Comparison of ENCODE assay signal across 1 cellular context in the genomic region with DNA sequence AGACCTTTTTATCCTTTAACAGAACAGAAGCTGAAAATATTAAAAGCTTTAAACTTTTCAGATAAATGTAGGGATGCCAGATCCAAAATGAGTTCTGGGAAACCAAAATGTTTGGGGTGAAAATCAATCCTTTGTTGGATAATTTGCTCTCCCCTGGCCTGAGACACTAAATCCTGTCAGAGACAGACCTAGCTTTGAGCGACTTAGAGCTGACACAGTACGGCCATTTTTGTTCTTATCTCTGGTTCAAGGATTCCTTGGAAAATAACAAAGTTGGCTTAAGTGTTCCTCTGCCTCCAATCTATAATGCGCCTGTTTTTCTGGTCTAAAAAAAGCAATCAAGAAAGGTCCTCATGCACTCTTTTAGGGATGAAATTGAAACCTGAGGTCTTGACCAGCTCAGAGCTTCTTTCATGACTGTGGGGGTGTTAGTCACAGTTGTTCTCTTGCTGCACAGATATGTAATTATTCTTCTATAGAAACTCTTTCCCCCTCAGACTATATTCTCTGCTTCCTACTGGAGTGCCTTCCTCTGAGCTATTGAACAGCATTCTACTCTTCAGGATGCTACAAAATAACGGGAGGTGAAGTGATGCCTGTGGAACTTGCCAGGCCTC.
TF ChIP-seq lines count a peak whose summit lies in the region.

No MANE protein-coding gene starts in this region.

TF ChIP-seq in K562, 482 proteins besides CTCF, POLR2A, EP300 and RAD21:
- peak in 1 of 3 experiments; percentile 58 for TF ChIP-seq YY1 (IDR thresholded peaks at IDR 0.05; ENCODE audit: borderline replicate concordance in 1 of 3, control insufficient read depth in 1 of 3, extremely low read depth in 1 of 3, insufficient read depth in 3 of 3, insufficient read length in 1 of 3, insufficient replicate concordance in 2 of 3, low read depth in 1 of 3, low read length in 2 of 3)
- TF ChIP-seq THRA (IDR thresholded peaks at IDR 0.05): no peak
